In the genomic region with DNA sequence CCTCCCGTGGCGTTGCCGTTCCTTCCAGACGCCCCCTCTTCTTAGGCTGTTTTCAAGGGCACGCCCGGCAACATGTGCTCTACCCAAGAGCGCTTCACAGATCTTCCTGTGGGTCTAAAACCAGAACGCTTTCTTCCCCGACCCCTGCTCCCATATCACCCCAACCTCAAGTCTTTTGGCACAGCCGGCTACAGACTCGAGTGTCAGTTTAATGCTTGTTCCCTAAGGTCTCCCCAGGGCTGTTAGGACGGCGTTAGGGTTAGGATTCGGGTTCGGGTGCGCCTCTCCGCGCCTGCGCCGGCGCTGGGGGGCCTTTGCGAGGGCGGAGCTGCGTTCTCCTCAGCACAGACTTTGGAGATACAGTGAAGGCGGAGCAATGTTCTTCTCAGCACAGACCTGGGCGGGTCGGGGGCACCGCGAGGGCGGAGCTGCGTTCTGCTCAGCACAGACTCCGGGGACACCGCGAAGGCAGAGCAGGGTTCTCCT, we compare ENCODE assay signal across 8 cellular contexts.
DNase-seq lines count a peak whose midpoint lies in the region; ATAC-seq and TF ChIP-seq lines count a peak whose summit lies in the region.
"Not testable (repeated sequence)": the region's sequence is repeated elsewhere in the genome, so short reads cannot be mapped to it uniquely, and the experiment has no call there.

No MANE protein-coding gene starts in this region.

- no CpG with 5 or more reads among the region's 34 CpGs for WGBS in neuronal stem cell (ENCODE audit: extremely low coverage in 2 of 2, insufficient read length in 2 of 2, insufficient replicate concordance in 1 of 2), 2 donors

- H3K4ac ChIP-seq in neuronal stem cell (ENCODE audit: low read length): not testable (repeated sequence)

- H4K8ac ChIP-seq in neuronal stem cell (ENCODE audit: low read depth, low read length): not testable (repeated sequence)

- H3K27ac Mint-ChIP-seq in CD4-positive, CD25-positive, alpha-beta regulatory T cell; activated CD4-positive, alpha-beta memory T cell treated with anti-CD3 and anti-CD28 coated beads, Interleukin-2, amount 10 ng/mL, durations not matched to agents 7 days and 5 days: not testable (repeated sequence)

- not testable (repeated sequence) for H2BK120ac ChIP-seq in neuronal stem cell (ENCODE audit: low read depth, low read length)

- H3K9ac ChIP-seq in neuronal stem cell (ENCODE audit: low read depth, low read length, poor library complexity): not testable (repeated sequence)

- H3K36me3 ChIP-seq in CD4-positive, CD25-positive, alpha-beta regulatory T cell (ENCODE audit: control insufficient read depth, insufficient read depth, low read length); neuronal stem cell (replicated peaks in 1 of 2; ENCODE audit: control insufficient read depth in 2 of 2, insufficient read depth in 2 of 2, low read length in 2 of 2): not testable (repeated sequence)

- peak overlapping the region; percentile 13 to 83 (median 64) for H3K4me3 Mint-ChIP-seq in CD4-positive, CD25-positive, alpha-beta regulatory T cell
- H3K4me3 Mint-ChIP-seq in activated CD4-positive, alpha-beta memory T cell treated with anti-CD3 and anti-CD28 coated beads, Interleukin-2, amount 10 ng/mL, durations not matched to agents 7 days and 5 days: peak overlapping the region; percentile 27

- DNase-seq in CD4-positive, CD25-positive, alpha-beta regulatory T cell: peak in 2 of 3 donors; percentile 10 to 13
- DNase-seq in HFF-Myc (ENCODE audit: extremely low read depth, low read depth): not testable (repeated sequence)
- DNase-seq in NCI-H510A treated with DMSO at 0.1 percent for 48 hours (lab: John Stamatoyannopoulos, UW): peak; percentile 72
- peak; percentile 19 for DNase-seq in activated CD4-positive, alpha-beta memory T cell treated with anti-CD3 and anti-CD28 coated beads, Interleukin-2, amount 10 ng/mL, durations not matched to agents 7 days and 5 days
- DNase-seq in caudate nucleus (lab: John Stamatoyannopoulos, UW): peak in 50 of 61 donors; percentile 4 to 90 (median 44)
- peak; percentile 17 for DNase-seq in hepatic stellate cell (ENCODE audit: low spot score)
- DNase-seq in neuronal stem cell (ENCODE audit: low spot score): peak; percentile 14
- peak; percentile 66 for DNase-seq in stimulated activated CD8-positive, alpha-beta memory T cell treated with anti-CD3 and anti-CD28 coated beads, Interleukin-4, amount 100 ng/mL, for 48 hours

- H3K18ac ChIP-seq in neuronal stem cell (ENCODE audit: low read length): not testable (repeated sequence)

- not testable (repeated sequence) for H3K27me3 ChIP-seq in CD4-positive, CD25-positive, alpha-beta regulatory T cell (ENCODE audit: control insufficient read depth, insufficient read depth, low read length); neuronal stem cell (ENCODE audit: control insufficient read depth in 3 of 3, insufficient read depth in 3 of 3, low read depth in 1 of 3, low read length in 3 of 3)

- CTCF ChIA-PET in activated CD4-positive, alpha-beta memory T cell treated with anti-CD3 and anti-CD28 coated beads, Interleukin-2, amount 10 ng/mL, durations not matched to agents 7 days and 5 days (lab: Charles Lee): interaction anchor here (0.7 to 2.4 kb wide), 6 partner anchors 120 to 390 kb away, joined by 3 to 25 read pairs (median 6); no protein-coding TSS in a partner anchor

- H3K4me3 ChIP-seq in CD4-positive, CD25-positive, alpha-beta regulatory T cell (ENCODE audit: low read depth, low read length): not testable (repeated sequence)
- H3K4me3 ChIP-seq in HFF-Myc (replicated peaks; ENCODE audit: low read depth, low read length) (peak overlapping the region; percentile 40), neuronal stem cell (ENCODE audit: low read length in 2 of 2) (peak overlapping the region; percentile 36 to 81)

- H3K9me3 ChIP-seq in CD4-positive, CD25-positive, alpha-beta regulatory T cell (ENCODE audit: control insufficient read depth in 2 of 2, low read length in 2 of 2); neuronal stem cell (replicated peaks in 1 of 2; ENCODE audit: control insufficient read depth in 2 of 2, insufficient read depth in 1 of 2, low read depth in 1 of 2, low read length in 2 of 2): not testable (repeated sequence)

- H2AK5ac ChIP-seq in neuronal stem cell (ENCODE audit: low read depth, low read length): not testable (repeated sequence)

- POLR2A ChIA-PET in activated CD4-positive, alpha-beta memory T cell treated with anti-CD3 and anti-CD28 coated beads, Interleukin-2, amount 10 ng/mL, durations not matched to agents 7 days and 5 days (lab: Charles Lee): not testable (repeated sequence)

- H3K27me3 Mint-ChIP-seq in CD4-positive, CD25-positive, alpha-beta regulatory T cell; activated CD4-positive, alpha-beta memory T cell treated with anti-CD3 and anti-CD28 coated beads, Interleukin-2, amount 10 ng/mL, durations not matched to agents 7 days and 5 days: not testable (repeated sequence)

- H3K36me3 Mint-ChIP-seq in CD4-positive, CD25-positive, alpha-beta regulatory T cell; activated CD4-positive, alpha-beta memory T cell treated with anti-CD3 and anti-CD28 coated beads, Interleukin-2, amount 10 ng/mL, durations not matched to agents 7 days and 5 days (ENCODE audit: low read depth): not testable (repeated sequence)

- H3K27ac ChIP-seq in CD4-positive, CD25-positive, alpha-beta regulatory T cell (ENCODE audit: insufficient read depth, low read length, poor library complexity, severe bottlenecking); caudate nucleus (ENCODE audit: low read depth, low read length); neuronal stem cell (replicated peaks; ENCODE audit: low read length): not testable (repeated sequence)

- H3K4me2 ChIP-seq in neuronal stem cell (ENCODE audit: insufficient read depth, low read length, poor library complexity, severe bottlenecking): peak overlapping the region; percentile 57

- ATAC-seq in CD4-positive, CD25-positive, alpha-beta regulatory T cell (ENCODE audit: low read depth in 2 of 2): peak; percentile 40 to 52

- H3K79me1 ChIP-seq in neuronal stem cell (ENCODE audit: low read depth, low read length): not testable (repeated sequence)

- not testable (repeated sequence) for H2BK15ac ChIP-seq in neuronal stem cell (ENCODE audit: low read length)

- H3K23ac ChIP-seq in neuronal stem cell (ENCODE audit: low read depth, low read length, poor library complexity): not testable (repeated sequence)

- peaks cover 11% of the 10 kb centered on the region for H3K4me1 ChIP-seq in CD4-positive, CD25-positive, alpha-beta regulatory T cell (ENCODE audit: control insufficient read depth, insufficient read depth, low read length, poor library complexity, severe bottlenecking)
- not testable (repeated sequence) for H3K4me1 ChIP-seq in neuronal stem cell (ENCODE audit: control insufficient read depth in 2 of 2, insufficient read depth in 1 of 2, low read depth in 1 of 2, low read length in 2 of 2)

- peak overlapping the region; percentile 92 for H2AFZ ChIP-seq in neuronal stem cell (ENCODE audit: low read length)

- H2BK5ac ChIP-seq in neuronal stem cell (ENCODE audit: low read length): not testable (repeated sequence)

- peaks cover 0 to 14% (median 0%) of the 10 kb centered on the region in 4 donors for H3K4me1 Mint-ChIP-seq in CD4-positive, CD25-positive, alpha-beta regulatory T cell
- not testable (repeated sequence) for H3K4me1 Mint-ChIP-seq in activated CD4-positive, alpha-beta memory T cell treated with anti-CD3 and anti-CD28 coated beads, Interleukin-2, amount 10 ng/mL, durations not matched to agents 7 days and 5 days

- not testable (repeated sequence) for TF ChIP-seq CTCF in HFF-Myc (IDR thresholded peaks at IDR 0.05; ENCODE audit: low read depth, low read length, missing control alignments)

- H4K91ac ChIP-seq in neuronal stem cell (ENCODE audit: low read depth, low read length, poor library complexity): not testable (repeated sequence)

- not testable (repeated sequence) for H2BK12ac ChIP-seq in neuronal stem cell (ENCODE audit: low read length)

- H3K9me3 Mint-ChIP-seq in CD4-positive, CD25-positive, alpha-beta regulatory T cell; activated CD4-positive, alpha-beta memory T cell treated with anti-CD3 and anti-CD28 coated beads, Interleukin-2, amount 10 ng/mL, durations not matched to agents 7 days and 5 days: not testable (repeated sequence)

- not testable (repeated sequence) for H3K14ac ChIP-seq in neuronal stem cell (ENCODE audit: low read length)
